In genomic region chr2:181952413-181953226, GRCh38 we compare ENCODE assay signal across 20 cellular contexts. TPM values are rescaled to one million over a fixed set of nuclear protein-coding genes. Genes with fewer than 3 reads are reported as not detected.
DNase-seq lines count a peak whose midpoint lies in the region; ATAC-seq and TF ChIP-seq lines count a peak whose summit lies in the region.
"Had no signal": no experiment of that assay in that cellular context is flagged by ENCODE, and none has a peak within 500 bp of the region (broad histone marks: within the 10 kb centered on the region; RNA-seq: fewer than 3 reads in every experiment).

No MANE protein-coding gene starts in this region.

- H3K27ac ChIP-seq in IMR-90 (ENCODE audit: insufficient read depth, low read length) (0 out of 2 replicates have a peak overlapping the region, but pooled peaks have one; percentile 32), trophoblast cell (ENCODE audit: low read depth, low read length) (peak overlapping the region; percentile 63), endodermal cell (ENCODE audit: low read depth, low read length) (no peak overlapping the region)

- H4K5ac ChIP-seq in IMR-90 (ENCODE audit: low read depth, low read length): no peak overlapping the region

- no TSS peak for BruUV-seq in IMR-90 (replicated peaks; lab: Mats Ljungman, UMichigan)

- H4K12ac ChIP-seq in trophoblast cell (ENCODE audit: low read depth, low read length): no peak overlapping the region

- H3K9me3 ChIP-seq in IMR-90 (ENCODE audit: control insufficient read depth, insufficient read depth, low read length) (no peaks in the 10 kb centered on the region), trophoblast cell (ENCODE audit: insufficient read depth, low read depth, low read length) (peaks cover 2% of the 10 kb centered on the region), endodermal cell (ENCODE audit: control insufficient read depth, low read length) (no peaks in the 10 kb centered on the region)

- peaks cover 4% of the 10 kb centered on the region; the same call in 1 of the 2 replicates for H3K9me1 ChIP-seq in IMR-90 (ENCODE audit: insufficient read depth, low read length)

- H3K27me3 Mint-ChIP-seq in activated CD4-positive, alpha-beta T cell treated with anti-CD3 and anti-CD28 coated beads for 36 hours: peaks cover 10% of the 10 kb centered on the region
- H3K27me3 Mint-ChIP-seq in endodermal cell (ENCODE audit: insufficient read depth): no peaks in the 10 kb centered on the region

- H3K36me3 Mint-ChIP-seq in activated CD4-positive, alpha-beta T cell treated with anti-CD3 and anti-CD28 coated beads for 36 hours (ENCODE audit: low read depth): no peaks in the 10 kb centered on the region
- no peaks in the 10 kb centered on the region for H3K36me3 Mint-ChIP-seq in endodermal cell (ENCODE audit: low read depth)
- H3K36me3 Mint-ChIP-seq: CD8-positive, alpha-beta T cell; IgD-negative memory B cell had no signal

- H3K4me2 ChIP-seq in IMR-90 (ENCODE audit: low read depth, low read length) (no peak overlapping the region), trophoblast cell (ENCODE audit: low read length) (no peak overlapping the region)

- peaks cover 2% of the 10 kb centered on the region for H3K79me2 ChIP-seq in trophoblast cell (ENCODE audit: control insufficient read depth, insufficient read depth, low read length, poor library complexity)

- H2BK20ac ChIP-seq in IMR-90 (ENCODE audit: low read depth, low read length): no peak overlapping the region

- H3K4me1 ChIP-seq in IMR-90 (ENCODE audit: control insufficient read depth, insufficient read depth, low read length): peaks cover 5% of the 10 kb centered on the region; the same call in 1 of the 2 replicates
- H3K4me1 ChIP-seq in trophoblast cell (ENCODE audit: control insufficient read depth in 1 of 2, insufficient read depth in 2 of 2, low read length in 2 of 2): peaks cover 13 to 15% of the 10 kb centered on the region in 2 experiments
- H3K4me1 ChIP-seq in endodermal cell (ENCODE audit: control insufficient read depth, insufficient read depth, low read length): no peaks in the 10 kb centered on the region

- H4K8ac ChIP-seq in IMR-90 (ENCODE audit: low read depth in 2 of 2, low read length in 2 of 2) (no peak overlapping the region), trophoblast cell (ENCODE audit: low read depth, low read length) (no peak overlapping the region)

- H2AFZ ChIP-seq in IMR-90 (replicated peaks; ENCODE audit: low read length, poor library complexity) (no peak overlapping the region), trophoblast cell (ENCODE audit: insufficient read depth, low read length, poor library complexity) (no peak overlapping the region)

- H3K36me3 ChIP-seq in IMR-90 (ENCODE audit: control insufficient read depth, insufficient read depth, low read length): no peaks in the 10 kb centered on the region
- H3K36me3 ChIP-seq in trophoblast cell (ENCODE audit: control insufficient read depth in 1 of 2, insufficient read depth in 2 of 2, low read length in 2 of 2): no peaks in the 10 kb centered on the region
- no peaks in the 10 kb centered on the region for H3K36me3 ChIP-seq in endodermal cell (ENCODE audit: control insufficient read depth, insufficient read depth, low read length)

- no peak overlapping the region for H4K91ac ChIP-seq in IMR-90 (ENCODE audit: insufficient read depth, low read depth, low read length)
- H4K91ac ChIP-seq in trophoblast cell (ENCODE audit: low read depth, low read length): peak overlapping the region; percentile 72

- H2BK12ac ChIP-seq in trophoblast cell (ENCODE audit: low read length): peak overlapping the region; percentile 50

- CTCF ChIA-PET in activated CD4-positive, alpha-beta T cell treated with anti-CD3 and anti-CD28 coated beads for 36 hours (lab: Charles Lee): interaction anchor here (3.4 kb wide), 1 partner anchor 210 kb away, joined by 20 read pairs; no protein-coding TSS in a partner anchor
- CTCF ChIA-PET in IMR-90 (lab: Yijun Ruan, JAX): no interaction called here

- no peak overlapping the region for H3K27ac Mint-ChIP-seq in activated CD4-positive, alpha-beta T cell treated with anti-CD3 and anti-CD28 coated beads for 36 hours
- H3K27ac Mint-ChIP-seq in endodermal cell: no peak overlapping the region
- H3K27ac Mint-ChIP-seq: CD8-positive, alpha-beta T cell; IgD-negative memory B cell had no signal

- H3K79me1 ChIP-seq in IMR-90 (ENCODE audit: low read depth in 1 of 2, low read length in 2 of 2) (no peaks in the 10 kb centered on the region), trophoblast cell (ENCODE audit: low read length) (peaks cover 26% of the 10 kb centered on the region)

- no peaks in the 10 kb centered on the region for H4K20me1 ChIP-seq in IMR-90 (ENCODE audit: insufficient read depth, low read length)

- H3K9ac ChIP-seq in IMR-90 (ENCODE audit: low read depth, low read length): no peak overlapping the region
- H3K9ac ChIP-seq in trophoblast cell (ENCODE audit: low read length): no peak overlapping the region
- no peak overlapping the region for H3K9ac ChIP-seq in endodermal cell (ENCODE audit: extremely low read depth, low read length, poor library complexity, severe bottlenecking)

- H3K18ac ChIP-seq in IMR-90 (ENCODE audit: low read depth, low read length) (no peak overlapping the region), trophoblast cell (ENCODE audit: low read length) (no peak overlapping the region)

- no peak for TF ChIP-seq POLR2A in IMR-90 (IDR thresholded peaks at IDR 0.05; ENCODE audit: low read depth, low read length)

- no peak overlapping the region for H3K14ac ChIP-seq in IMR-90 (replicated peaks; ENCODE audit: low read depth, low read length)
- H3K14ac ChIP-seq in trophoblast cell (ENCODE audit: low read length): no peak overlapping the region

- no peaks in the 10 kb centered on the region for H3K9me3 Mint-ChIP-seq in activated CD4-positive, alpha-beta T cell treated with anti-CD3 and anti-CD28 coated beads for 36 hours (ENCODE audit: low read depth)
- H3K9me3 Mint-ChIP-seq in endodermal cell: no peaks in the 10 kb centered on the region
- H3K9me3 Mint-ChIP-seq: CD8-positive, alpha-beta T cell; IgD-negative memory B cell had no signal

- H2BK15ac ChIP-seq in IMR-90 (ENCODE audit: low read depth, low read length): 0 out of 3 replicates have a peak overlapping the region, but pooled peaks have one; percentile 49

- TF ChIP-seq RAD21 in IMR-90 (IDR thresholded peaks at IDR 0.05; ENCODE audit: low read length): no peak

- H3K4me3 Mint-ChIP-seq in activated CD4-positive, alpha-beta T cell treated with anti-CD3 and anti-CD28 coated beads for 36 hours: no peak overlapping the region
- H3K4me3 Mint-ChIP-seq in endodermal cell: no peak overlapping the region
- H3K4me3 Mint-ChIP-seq: CD8-positive, alpha-beta T cell had no signal

- intact Hi-C loops in activated CD4-positive, alpha-beta T cell treated with anti-CD3 and anti-CD28 coated beads for 36 hours (cut with DNase I, micrococcal nuclease): loop anchor here in 1 of 2 experiments (5.0 to 10.0 kb wide), 4 partner anchors 125 to 878 kb away; no protein-coding TSS in a partner anchor
- intact Hi-C loops in IMR-90 (cut with micrococcal nuclease): no loop called here

- dilution Hi-C loops in IMR-90 (cut with HindIII; ENCODE audit: low sequenced_read_pairs, unreplicated experiment): no loop called here

- H3K23ac ChIP-seq in IMR-90 (ENCODE audit: low read depth, low read length) (no peak overlapping the region), trophoblast cell (ENCODE audit: low read length) (no peak overlapping the region)

- POLR2A ChIA-PET in activated CD4-positive, alpha-beta T cell treated with anti-CD3 and anti-CD28 coated beads for 36 hours (lab: Charles Lee): no interaction called here
- POLR2A ChIA-PET in IMR-90 (lab: Charles Lee; ENCODE audit: unreplicated experiment): no interaction called here

- in situ Hi-C loops in IMR-90 (cut with MboI; ENCODE audit: low sequenced_read_pairs): no loop called here

- no peak overlapping the region for H2AK5ac ChIP-seq in IMR-90 (ENCODE audit: low read depth, low read length)
- H2AK5ac ChIP-seq in trophoblast cell (ENCODE audit: low read length): no peak overlapping the region

- H3K27me3 ChIP-seq in IMR-90 (ENCODE audit: control insufficient read depth, insufficient read depth, low read length) (no peaks in the 10 kb centered on the region), trophoblast cell (ENCODE audit: insufficient read depth, low read length) (no peaks in the 10 kb centered on the region), endodermal cell (ENCODE audit: control insufficient read depth, insufficient read depth, low read length, poor library complexity, severe bottlenecking) (no peaks in the 10 kb centered on the region)

- H3K4ac ChIP-seq in IMR-90 (ENCODE audit: low read depth, low read length) (0 out of 2 replicates have a peak overlapping the region, but pooled peaks have one; percentile 10), trophoblast cell (ENCODE audit: low read depth, low read length) (no peak overlapping the region)

- no peak overlapping the region for H3K56ac ChIP-seq in IMR-90 (ENCODE audit: extremely low read depth, insufficient read depth, low read length)

- peak; percentile 52 for ATAC-seq in activated CD4-positive, alpha-beta T cell treated with anti-CD3 and anti-CD28 coated beads for 36 hours
- ATAC-seq in IMR-90 (ENCODE audit: low read depth): peak; percentile 53
- ATAC-seq: CD8-positive, alpha-beta T cell; GM12878 had no signal

- H3K4me3 ChIP-seq in IMR-90 (ENCODE audit: insufficient read depth, low read depth, low read length) (no peak overlapping the region), trophoblast cell (ENCODE audit: low read depth, low read length) (no peak overlapping the region), endodermal cell (ENCODE audit: low read length) (no peak overlapping the region)
- H3K4me3 ChIP-seq: GM12878 had no signal

- WGBS in IMR-90 (ENCODE audit: extremely low coverage in 2 of 2, insufficient read length in 1 of 2), 2 experiments: no CpG with 5 or more reads among the region's 1 CpG
- WGBS in trophoblast cell (ENCODE audit: extremely low coverage, insufficient coverage, insufficient read length): no CpG with 5 or more reads among the region's 1 CpG
- 78% methylated on average over 1 of the region's 1 CpG; no CpG with 5 or more reads in 1 of the 2 experiments for WGBS in endodermal cell (ENCODE audit: insufficient coverage in 1 of 2, insufficient read length in 1 of 2), 2 experiments

- peaks cover 19% of the 10 kb centered on the region for H3K4me1 Mint-ChIP-seq in activated CD4-positive, alpha-beta T cell treated with anti-CD3 and anti-CD28 coated beads for 36 hours
- peaks cover 6% of the 10 kb centered on the region for H3K4me1 Mint-ChIP-seq in endodermal cell

- TF ChIP-seq CTCF in IMR-90 (conservative IDR thresholded peaks at IDR 0.05; ENCODE audit: low read depth, low read length) (no peak), endodermal cell (conservative IDR thresholded peaks at IDR 0.05) (no peak)

- no peak overlapping the region for H2AK9ac ChIP-seq in IMR-90 (replicated peaks; ENCODE audit: low read depth, low read length, poor library complexity)

- H2BK120ac ChIP-seq in IMR-90 (ENCODE audit: low read depth, low read length) (peak overlapping the region; percentile 44; the same call in 1 of the 2 replicates), trophoblast cell (ENCODE audit: insufficient read depth, low read length, poor library complexity) (peak overlapping the region; percentile 50)

- H2BK5ac ChIP-seq in IMR-90 (ENCODE audit: low read depth, low read length, poor library complexity, severe bottlenecking): no peak overlapping the region
- peak overlapping the region; percentile 91 for H2BK5ac ChIP-seq in trophoblast cell (ENCODE audit: low read depth, low read length, poor library complexity)

- no peak for DNase-seq in activated CD4-positive, alpha-beta T cell treated with anti-CD3 and anti-CD28 coated beads for 36 hours
- no peak for DNase-seq in activated CD4-positive, alpha-beta T cell treated with anti-CD3 and anti-CD28 coated beads, Interleukin-2, amount 50 U/mL, for 48 hours
- DNase-seq in IMR-90 (peak; percentile 16), fibroblast of peridontal ligament (ENCODE audit: extremely low read depth) (peak; percentile 39), trophoblast cell (no peak), iPS-NIHi7 (ENCODE audit: extremely low spot score) (no peak), endodermal cell (no peak)
- DNase-seq in stimulated activated naive CD4-positive, alpha-beta T cell treated with Interleukin-2 at 50 U/mL for 16 hours (lab: John Stamatoyannopoulos, UW): no peak
- DNase-seq: 8988T; CD8-positive, alpha-beta T cell; DMS79; GDM1; NCI-H1417; NCI-H1930; NCI-H2171 treated with DMSO at 0.1 percent for 48 hours; NCI-H446 treated with DMSO at 0.1 percent for 48 hours; NCI-H774 had no signal

RNA-seq across cellular contexts. Expression of gene PPP1R1C, which starts 33.0 kb away (rescaled TPM):
- not detected for total RNA-seq in activated CD4-positive, alpha-beta T cell treated with anti-CD3 and anti-CD28 coated beads for 36 hours
- total RNA-seq in IMR-90 (2012; rRNA removed) (0.28 and 0.36 TPM in 2 replicates), endodermal cell (1 to 10 TPM; 2.8 to 6.1 TPM)
- 0.10 and 0.34 TPM in 2 replicates for polyA plus RNA-seq in IMR-90 (2012; rRNA removed)
- polyA plus RNA-seq in IMR-90 (2012; cell fraction: cytosol; rRNA removed): 0.11 TPM in 1 of 2 replicates, not detected in the other
- polyA plus RNA-seq in IMR-90 (2012; cell fraction: nucleus; rRNA removed; ENCODE audit: low replicate concordance): 0.46 TPM in 1 of 2 replicates, not detected in the other
- 14.5 and 17.3 TPM in 2 replicates for polyA plus RNA-seq in trophoblast cell (2013)
- 3.7 TPM for polyA plus RNA-seq in endodermal cell (2013, experiment 1 of 2)
- polyA plus RNA-seq in endodermal cell (2013, experiment 2 of 2): 2.4 TPM
- total RNA-seq: CD8-positive, alpha-beta T cell; HT-29 had no signal
- polyA plus RNA-seq: GM12878, IgD-negative memory B cell had no signal

Comparison
In these comparisons a context has a peak if more than half of its experiments do, and no peak if none do; other contexts are left out.
1. DNase-seq: peak in IMR-90 (single experiment) and fibroblast of peridontal ligament (single experiment); none in activated CD4-positive, alpha-beta T cell treated with anti-CD3 and anti-CD28 coated beads for 36 hours (single experiment), activated CD4-positive, alpha-beta T cell treated with anti-CD3 and anti-CD28 coated beads, Interleukin-2, amount 50 U/mL, for 48 hours (0 of 2), trophoblast cell (0 of 2), stimulated activated naive CD4-positive, alpha-beta T cell treated with Interleukin-2 at 50 U/mL for 16 hours (single experiment), iPS-NIHi7 (single experiment) and endodermal cell (single experiment).